ENCODE assay signal across 14 cellular contexts in the genomic region with DNA sequence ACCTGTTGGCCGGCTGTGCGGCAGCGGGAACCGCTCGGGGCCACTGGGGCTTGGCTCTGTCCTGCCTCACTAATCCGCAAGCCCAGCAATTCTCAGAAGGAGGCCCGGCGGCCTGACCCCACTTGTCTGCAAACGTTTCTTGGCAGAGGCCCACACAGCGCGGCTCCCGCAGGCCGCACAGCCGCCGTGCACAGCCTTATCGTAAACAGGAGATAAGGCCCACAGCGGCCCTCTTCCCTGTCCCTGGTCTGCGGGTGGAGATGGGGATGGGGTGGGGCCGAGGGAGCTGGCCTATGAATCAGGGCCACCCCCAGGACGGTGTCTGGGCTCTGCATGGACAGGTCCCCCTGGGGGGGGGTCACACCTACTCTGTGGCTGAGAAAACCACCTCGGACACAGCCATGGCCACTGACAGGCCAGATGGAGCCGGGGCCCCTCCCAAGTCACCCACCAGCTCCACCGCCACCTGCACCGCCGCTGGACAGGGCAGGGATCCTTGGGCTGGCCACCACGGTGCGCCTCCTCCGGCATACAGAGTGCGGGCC. TPM values are rescaled to one million over a fixed set of nuclear protein-coding genes. Genes with fewer than 3 reads are reported as not detected.
DNase-seq lines count a peak whose midpoint lies in the region; ATAC-seq, FAIRE-seq and TF ChIP-seq lines count a peak whose summit lies in the region.
"Had no signal": no experiment of that assay in that cellular context is flagged by ENCODE, and none has a peak within 500 bp of the region (broad histone marks: within the 10 kb centered on the region; RNA-seq: fewer than 3 reads in every experiment).

No MANE protein-coding gene starts in this region.

- no peaks in the 10 kb centered on the region for H3K36me3 ChIP-seq in bronchial epithelial cell (ENCODE audit: control insufficient read depth, insufficient read depth, low read length)
- H3K36me3 ChIP-seq in small intestine (ENCODE audit: control insufficient read depth in 2 of 2, insufficient read depth in 2 of 2, low read length in 2 of 2): no peaks in the 10 kb centered on the region
- H3K36me3 ChIP-seq: SJSA1 had no signal

- no peak for TF ChIP-seq CTCF in bronchial epithelial cell (IDR thresholded peaks at IDR 0.05; ENCODE audit: insufficient read depth, low read length, severe bottlenecking)

- H3K9me3 ChIP-seq in small intestine (ENCODE audit: control insufficient read depth, low read depth): no peaks in the 10 kb centered on the region
- H3K9me3 ChIP-seq: SJSA1 had no signal

- H3K4me3 ChIP-seq in bronchial epithelial cell (ENCODE audit: low read depth, low read length): no peak overlapping the region
- H3K4me3 ChIP-seq in small intestine (ENCODE audit: low read depth in 1 of 2, low read length in 2 of 2): no peak overlapping the region
- H3K4me3 ChIP-seq: SJSA1 had no signal

- 17 to 40% (median 35%) methylated on average over 25 to 29 of the region's 29 CpGs for WGBS in small intestine, 3 donors

- intact Hi-C loops in left colon (cut with DNase I, micrococcal nuclease): no loop called here

- H3K4me1 ChIP-seq in small intestine (ENCODE audit: control insufficient read depth in 2 of 2, insufficient read depth in 1 of 2, low read depth in 1 of 2, low read length in 1 of 2): peaks cover 14 to 19% of the 10 kb centered on the region in 2 donors
- H3K4me1 ChIP-seq: SJSA1 had no signal

- DNase-seq in DMS153 (lab: John Stamatoyannopoulos, UW): peak; percentile 24
- DNase-seq in DMS153 treated with DMSO at 0.1 percent for 48 hours (lab: John Stamatoyannopoulos, UW; ENCODE audit: unreplicated experiment): no peak
- peak; percentile 17 for DNase-seq in bronchial epithelial cell (ENCODE audit: low read depth)
- DNase-seq in left colon: peak; percentile 75 to 78
- DNase-seq in small intestine: peak; percentile 85
- DNase-seq: EL, NCI-H2081 had no signal

- peak overlapping the region; percentile 25 to 77 for H3K27ac ChIP-seq in small intestine (ENCODE audit: low read depth in 1 of 2, low read length in 1 of 2)
- H3K27ac ChIP-seq: 22Rv1, SJSA1 had no signal

- ATAC-seq in left colon (peak; percentile 66), HG03175 (IDR thresholded peaks at IDR 0.05; ENCODE audit: unreplicated experiment) (no peak), GM18870 (IDR thresholded peaks at IDR 0.05; ENCODE audit: unreplicated experiment) (no peak), GM21526 (IDR thresholded peaks at IDR 0.05; ENCODE audit: low FRiP score, unreplicated experiment) (no peak)

- FAIRE-seq in bronchial epithelial cell (lab: Jason Lieb, UNC) (no peak), small intestine (lab: Jason Lieb, UNC) (no peak)
- FAIRE-seq: keratinocyte had no signal

- H3K27me3 ChIP-seq in bronchial epithelial cell (ENCODE audit: control insufficient read depth, insufficient read depth, low read length) (no peaks in the 10 kb centered on the region), small intestine (ENCODE audit: control insufficient read depth in 2 of 2, insufficient read depth in 2 of 2, low read length in 2 of 2) (no peaks in the 10 kb centered on the region)
- H3K27me3 ChIP-seq: SJSA1 had no signal

RNA-seq across cellular contexts. Expression of gene COMP, which starts 47.8 kb away (rescaled TPM):
- total RNA-seq in bronchial epithelial cell (not detected in 2 replicates), left colon (not detected)
- 1 to 10 TPM in 1 of 3 donors, not detected in 2; 1.8 TPM for polyA plus RNA-seq in small intestine
- total RNA-seq: SJSA1 had no signal
- polyA plus RNA-seq: IgD-negative memory B cell, keratinocyte had no signal

RNA-seq across cellular contexts. Expression of gene CRTC1, which starts 59.9 kb away (rescaled TPM):
- total RNA-seq in bronchial epithelial cell (0.79 and 1.3 TPM in 2 replicates), left colon (10 to 100 TPM; 10.2 TPM)
- 1 to 10 TPM; 5.8 to 7.3 (median 6.2) TPM for polyA plus RNA-seq in small intestine
